Comparison of ENCODE assay signal across 8 cellular contexts in genomic region chr1:156499703-156500577, GRCh38. TPM values are rescaled to one million over a fixed set of nuclear protein-coding genes. Genes with fewer than 3 reads are reported as not detected.
DNase-seq lines count a peak whose midpoint lies in the region; TF ChIP-seq lines count a peak whose summit lies in the region.

No MANE protein-coding gene starts in this region.

- H3K4me1 ChIP-seq in MM.1S (ENCODE audit: low read length): peaks cover 65% of the 10 kb centered on the region

- H3K4me3 Mint-ChIP-seq in activated T-helper 1 cell treated with anti-CD3 and anti-CD28 coated beads, Interleukin-12 subunit alpha, Interleukin-12 subunit beta, Interleukin-2, Interleukin-4 antibody, amounts not matched to agents 30 ng/mL and 10 ng/mL and 1 ng/mL, durations not matched to agents 14 hours and 24 hours and 36 hours: peak overlapping the region; percentile 90

- H3K9me3 ChIP-seq in MM.1S (replicated peaks; ENCODE audit: insufficient read depth, low read length): no peaks in the 10 kb centered on the region
- H3K9me3 ChIP-seq in neural cell (ENCODE audit: low read length): no peaks in the 10 kb centered on the region

- H2AFZ ChIP-seq in MM.1S (ENCODE audit: low read length) (no peak overlapping the region), neural cell (ENCODE audit: low read depth, low read length) (no peak overlapping the region)

- peak overlapping the region; percentile 97 for H3K9ac ChIP-seq in MM.1S (ENCODE audit: low read length)
- peak overlapping the region; percentile 96 for H3K9ac ChIP-seq in neural cell (ENCODE audit: low read length)

- H3K9me2 ChIP-seq in MM.1S (replicated peaks; ENCODE audit: insufficient read depth, low read length): no peaks in the 10 kb centered on the region
- H3K9me2 ChIP-seq in neural cell (ENCODE audit: insufficient read depth, low read length): no peaks in the 10 kb centered on the region

- peak overlapping the region; percentile 90 for H3K4me2 ChIP-seq in MM.1S (ENCODE audit: low read depth, low read length)
- peak overlapping the region; percentile 98 for H3K4me2 ChIP-seq in neural cell (ENCODE audit: low read length)

- H3K36me3 ChIP-seq in MM.1S (replicated peaks; ENCODE audit: insufficient read depth, low read length) (0 out of 2 replicates have a peak, but pooled peaks cover 4% of the 10 kb centered on the region), neural cell (ENCODE audit: insufficient read depth, low read length) (no peaks in the 10 kb centered on the region)

- H3K4me3 ChIP-seq in MM.1S (ENCODE audit: low read length) (peak overlapping the region; percentile 96), neural cell (ENCODE audit: low read length) (peak overlapping the region; percentile 93)

- TF ChIP-seq CTCF in MM.1S (IDR thresholded peaks at IDR 0.05; ENCODE audit: low read length) (no peak), neural cell (IDR thresholded peaks at IDR 0.05; ENCODE audit: poor library complexity, severe bottlenecking) (no peak)

- H3K36me3 Mint-ChIP-seq in activated T-helper 1 cell treated with anti-CD3 and anti-CD28 coated beads, Interleukin-12 subunit alpha, Interleukin-12 subunit beta, Interleukin-2, Interleukin-4 antibody, amounts not matched to agents 30 ng/mL and 10 ng/mL and 1 ng/mL, durations not matched to agents 14 hours and 24 hours and 36 hours (ENCODE audit: low read depth): peaks cover 23% of the 10 kb centered on the region

- TF ChIP-seq EP300 in neural cell (conservative IDR thresholded peaks at IDR 0.05; ENCODE audit: poor library complexity, severe bottlenecking): peak; percentile 17

- H4K20me1 ChIP-seq in MM.1S (ENCODE audit: insufficient read depth, low read length): no peaks in the 10 kb centered on the region
- peaks cover 3% of the 10 kb centered on the region for H4K20me1 ChIP-seq in neural cell (ENCODE audit: insufficient read depth)

- no peaks in the 10 kb centered on the region for H3K27me3 Mint-ChIP-seq in activated T-helper 1 cell treated with anti-CD3 and anti-CD28 coated beads, Interleukin-12 subunit alpha, Interleukin-12 subunit beta, Interleukin-2, Interleukin-4 antibody, amounts not matched to agents 30 ng/mL and 10 ng/mL and 1 ng/mL, durations not matched to agents 14 hours and 24 hours and 36 hours (ENCODE audit: insufficient read depth)

- H3K27ac ChIP-seq in MM.1S (ENCODE audit: low read length) (peak overlapping the region; percentile 92), neural cell (ENCODE audit: low read length) (peak overlapping the region; percentile 99)

- H3F3A ChIP-seq in MM.1S (ENCODE audit: insufficient read depth, low read length): peaks cover 61% of the 10 kb centered on the region
- H3F3A ChIP-seq in neural cell (ENCODE audit: insufficient read depth, low read length, poor library complexity, severe bottlenecking): no peaks in the 10 kb centered on the region

- H3K79me2 ChIP-seq in MM.1S (ENCODE audit: low read length) (peaks cover 61% of the 10 kb centered on the region), neural cell (replicated peaks; ENCODE audit: insufficient read depth, low read length) (peaks cover 47% of the 10 kb centered on the region)

- peak; percentile 32 for TF ChIP-seq RAD21 in neural cell (conservative IDR thresholded peaks at IDR 0.05)

- H3K27ac Mint-ChIP-seq in activated T-helper 1 cell treated with anti-CD3 and anti-CD28 coated beads, Interleukin-12 subunit alpha, Interleukin-12 subunit beta, Interleukin-2, Interleukin-4 antibody, amounts not matched to agents 30 ng/mL and 10 ng/mL and 1 ng/mL, durations not matched to agents 14 hours and 24 hours and 36 hours: peak overlapping the region; percentile 77

- H3K9me3 Mint-ChIP-seq in activated T-helper 1 cell treated with anti-CD3 and anti-CD28 coated beads, Interleukin-12 subunit alpha, Interleukin-12 subunit beta, Interleukin-2, Interleukin-4 antibody, amounts not matched to agents 30 ng/mL and 10 ng/mL and 1 ng/mL, durations not matched to agents 14 hours and 24 hours and 36 hours: no peaks in the 10 kb centered on the region

- H3K4me1 Mint-ChIP-seq in activated T-helper 1 cell treated with anti-CD3 and anti-CD28 coated beads, Interleukin-12 subunit alpha, Interleukin-12 subunit beta, Interleukin-2, Interleukin-4 antibody, amounts not matched to agents 30 ng/mL and 10 ng/mL and 1 ng/mL, durations not matched to agents 14 hours and 24 hours and 36 hours (ENCODE audit: low read depth): peaks cover 76% of the 10 kb centered on the region

- no peaks in the 10 kb centered on the region for H3K27me3 ChIP-seq in MM.1S (replicated peaks; ENCODE audit: insufficient read depth, low read length)
- no peaks in the 10 kb centered on the region for H3K27me3 ChIP-seq in neural cell (ENCODE audit: insufficient read depth, low read depth, low read length)

- peak; percentile 51 for DNase-seq in DMS53 (lab: John Stamatoyannopoulos, UW)
- no peak for DNase-seq in DMS53 treated with DMSO at 0.1 percent for 48 hours (lab: John Stamatoyannopoulos, UW; ENCODE audit: unreplicated experiment)
- peak; percentile 44 for DNase-seq in MM.1S
- DNase-seq in activated T-helper 1 cell treated with anti-CD3 and anti-CD28 coated beads, Interleukin-12 subunit alpha, Interleukin-12 subunit beta, Interleukin-2, Interleukin-4 antibody, amounts not matched to agents 30 ng/mL and 10 ng/mL and 1 ng/mL, durations not matched to agents 14 hours and 24 hours and 36 hours (ENCODE audit: low spot score): no peak
- peak; percentile 38 for DNase-seq in fibroblast of peridontal ligament (ENCODE audit: extremely low read depth)
- no peak for DNase-seq in NCI-H1930 (lab: John Stamatoyannopoulos, UW)
- no peak for DNase-seq in SW480 (ENCODE audit: low spot score)

- intact Hi-C loops in activated T-helper 1 cell treated with anti-CD3 and anti-CD28 coated beads, Interleukin-12 subunit alpha, Interleukin-12 subunit beta, Interleukin-2, Interleukin-4 antibody, amounts not matched to agents 30 ng/mL and 10 ng/mL and 1 ng/mL, durations not matched to agents 14 hours and 24 hours and 36 hours (cut with micrococcal nuclease): loop anchor here (1.0 to 10.0 kb wide), 10 partner anchors 12 to 645 kb away; partner anchors contain the start of genes CCT3, GON4L, ISG20L2 and LAMTOR2

TF ChIP-seq in neural cell, 6 proteins besides CTCF, POLR2A, EP300 and RAD21:
- TF ChIP-seq POLR2AphosphoS5 (IDR thresholded peaks at IDR 0.05) (no peak), SMC3 (conservative IDR thresholded peaks at IDR 0.05; ENCODE audit: poor library complexity) (no peak)

RNA-seq across cellular contexts. Expression of gene MEF2D, which starts 0.6 kb away (rescaled TPM):
- 36.3 and 37.0 TPM in 2 replicates for total RNA-seq in activated T-helper 1 cell treated with anti-CD3 and anti-CD28 coated beads, Interleukin-12 subunit alpha, Interleukin-12 subunit beta, Interleukin-2, Interleukin-4 antibody, amounts not matched to agents 30 ng/mL and 10 ng/mL and 1 ng/mL, durations not matched to agents 14 hours and 24 hours and 36 hours
- 4.7 and 5.2 TPM in 2 replicates for polyA plus RNA-seq in neural cell
- 13.4 and 15.4 TPM in 2 replicates for polyA minus RNA-seq in neural cell

Comparison
In these comparisons a context has a peak if more than half of its experiments do, and no peak if none do; other contexts are left out.
1. DNase-seq: peak in DMS53 (single experiment), MM.1S (single experiment) and fibroblast of peridontal ligament (single experiment); none in DMS53 treated with DMSO at 0.1 percent for 48 hours (single experiment), activated T-helper 1 cell treated with anti-CD3 and anti-CD28 coated beads, Interleukin-12 subunit alpha, Interleukin-12 subunit beta, Interleukin-2, Interleukin-4 antibody, amounts not matched to agents 30 ng/mL and 10 ng/mL and 1 ng/mL, durations not matched to agents 14 hours and 24 hours and 36 hours (single experiment), NCI-H1930 (0 of 2) and SW480 (single experiment).